ENCODE assay signal across 33 cellular contexts in genomic region chr11:108333403-108333899, GRCh38.
"Had no signal": no experiment of that assay in that cellular context is flagged by ENCODE, and none has a peak within 500 bp of the region (broad histone marks: within the 10 kb centered on the region; RNA-seq: fewer than 3 reads in every experiment).

No MANE protein-coding gene starts in this region.

- H3K4me3 Mint-ChIP-seq: activated B cell treated with CpG ODN at 0.5 μM for 24 hours; activated CD8-positive, alpha-beta T cell treated with anti-CD3 and anti-CD28 coated beads for 36 hours; activated naive CD4-positive, alpha-beta T cell treated with anti-CD3 and anti-CD28 coated beads, Interleukin-2, amount 10 ng/mL, durations not matched to agents 7 days and 5 days; activated naive CD8-positive, alpha-beta T cell treated with anti-CD3 and anti-CD28 coated beads, Interleukin-2, amount 10 ng/mL, durations not matched to agents 7 days and 5 days; activated T-cell treated with anti-CD3 and anti-CD28 coated beads, Interleukin-2, amount 50 U/mL, for 72 hours; central memory CD8-positive, alpha-beta T cell; effector memory CD8-positive, alpha-beta T cell; T-helper 17 cell; T-helper 2 cell treated with Interferon-gamma antibody and Interleukin-4, amounts not matched to agents 5 μg/mL and 100 μg/mL, for 36 hours had no signal

- H3K9me3 ChIP-seq: esophagus squamous epithelium, gastroesophageal sphincter, heart right ventricle had no signal

- H3K9me3 Mint-ChIP-seq: activated B cell treated with CpG ODN at 0.5 μM for 24 hours; activated CD8-positive, alpha-beta T cell treated with anti-CD3 and anti-CD28 coated beads for 36 hours; activated naive CD4-positive, alpha-beta T cell treated with anti-CD3 and anti-CD28 coated beads, Interleukin-2, amount 10 ng/mL, durations not matched to agents 7 days and 5 days; activated naive CD4-positive, alpha-beta T cell treated with anti-CD3 and anti-CD28 coated beads, Interleukin-2, amount 50 U/mL, for 72 hours; activated naive CD8-positive, alpha-beta T cell treated with anti-CD3 and anti-CD28 coated beads, Interleukin-2, amount 10 ng/mL, durations not matched to agents 7 days and 5 days; activated T-cell treated with anti-CD3 and anti-CD28 coated beads, Interleukin-2, amount 50 U/mL, for 72 hours; central memory CD8-positive, alpha-beta T cell; effector memory CD8-positive, alpha-beta T cell; T-helper 2 cell treated with Interferon-gamma antibody and Interleukin-4, amounts not matched to agents 5 μg/mL and 100 μg/mL, for 36 hours had no signal

- H3K27me3 ChIP-seq: brain microvascular endothelial cell, esophagus squamous epithelium, gastroesophageal sphincter, heart right ventricle had no signal

- ATAC-seq: activated CD4-positive, CD25-positive, alpha-beta regulatory T cell treated with anti-CD3 and anti-CD28 coated beads, Interleukin-2, amount 50 U/mL, for 24 hours; activated CD8-positive, alpha-beta T cell treated with anti-CD3 and anti-CD28 coated beads for 36 hours; activated naive CD4-positive, alpha-beta T cell treated with anti-CD3 and anti-CD28 coated beads, Interleukin-2, amount 50 U/mL, for 72 hours; activated T-cell treated with anti-CD3 and anti-CD28 coated beads, Interleukin-2, amount 50 U/mL, for 72 hours; effector memory CD8-positive, alpha-beta T cell; gastroesophageal sphincter; heart right ventricle; T-helper 17 cell had no signal

- H3K4me1 Mint-ChIP-seq: activated B cell treated with CpG ODN at 0.5 μM for 24 hours; activated naive CD4-positive, alpha-beta T cell treated with anti-CD3 and anti-CD28 coated beads, Interleukin-2, amount 10 ng/mL, durations not matched to agents 7 days and 5 days; activated naive CD8-positive, alpha-beta T cell treated with anti-CD3 and anti-CD28 coated beads, Interleukin-2, amount 10 ng/mL, durations not matched to agents 7 days and 5 days had no signal

- H3K27me3 Mint-ChIP-seq: activated B cell treated with CpG ODN at 0.5 μM for 24 hours; activated CD8-positive, alpha-beta T cell treated with anti-CD3 and anti-CD28 coated beads for 36 hours; activated naive CD4-positive, alpha-beta T cell treated with anti-CD3 and anti-CD28 coated beads, Interleukin-2, amount 10 ng/mL, durations not matched to agents 7 days and 5 days; activated naive CD8-positive, alpha-beta T cell treated with anti-CD3 and anti-CD28 coated beads, Interleukin-2, amount 10 ng/mL, durations not matched to agents 7 days and 5 days; central memory CD8-positive, alpha-beta T cell; effector memory CD8-positive, alpha-beta T cell; T-helper 17 cell had no signal

- H3K4me3 ChIP-seq: esophagus squamous epithelium, gastroesophageal sphincter, heart right ventricle had no signal

- H3K4me1 ChIP-seq: esophagus squamous epithelium, gastroesophageal sphincter, heart right ventricle had no signal

- DNase-seq: activated B cell treated with CpG ODN at 0.5 μM for 24 hours; activated CD4-positive, alpha-beta T cell treated with anti-CD3 and anti-CD28 coated beads for 48 hours; activated CD4-positive, alpha-beta T cell treated with anti-CD3 and anti-CD28 coated beads, Interleukin-2, amount 50 U/mL, for 1 hour; activated CD4-positive, alpha-beta T cell treated with anti-CD3 and anti-CD28 coated beads, Interleukin-2, amount 50 U/mL, for 48 hours; activated CD8-positive, alpha-beta memory T cell treated with anti-CD3 and anti-CD28 coated beads for 24 hours; activated CD8-positive, alpha-beta T cell treated with anti-CD3 and anti-CD28 coated beads for 36 hours; activated gamma-delta T cell; activated naive CD4-positive, alpha-beta T cell; activated naive CD4-positive, alpha-beta T cell treated with anti-CD3 and anti-CD28 coated beads, Interleukin-2, amount 10 ng/mL, durations not matched to agents 7 days and 5 days; activated naive CD8-positive, alpha-beta T cell treated with anti-CD3 and anti-CD28 coated beads, Interleukin-2, amount 10 ng/mL, durations not matched to agents 7 days and 5 days; activated T-cell treated with anti-CD3 and anti-CD28 coated beads, Interleukin-2, amount 50 U/mL, for 72 hours; amniotic stem cell; anterior cingulate cortex; brain microvascular endothelial cell; cortex of kidney; dermis blood vessel endothelial cell; effector CD4-positive, alpha-beta T cell; effector memory CD8-positive, alpha-beta T cell; erythroblast; esophagus squamous epithelium; foreskin melanocyte; heart right ventricle; T-helper 1 cell; T-helper 17 cell; T1000; WERI-Rb-1 had no signal

- H3K27ac Mint-ChIP-seq: activated B cell treated with CpG ODN at 0.5 μM for 24 hours; activated CD8-positive, alpha-beta T cell treated with anti-CD3 and anti-CD28 coated beads for 36 hours; activated naive CD4-positive, alpha-beta T cell treated with anti-CD3 and anti-CD28 coated beads, Interleukin-2, amount 10 ng/mL, durations not matched to agents 7 days and 5 days; activated naive CD4-positive, alpha-beta T cell treated with anti-CD3 and anti-CD28 coated beads, Interleukin-2, amount 50 U/mL, for 72 hours; activated naive CD8-positive, alpha-beta T cell treated with anti-CD3 and anti-CD28 coated beads, Interleukin-2, amount 10 ng/mL, durations not matched to agents 7 days and 5 days; activated T-cell treated with anti-CD3 and anti-CD28 coated beads, Interleukin-2, amount 50 U/mL, for 72 hours; T-helper 17 cell; T-helper 2 cell treated with Interferon-gamma antibody and Interleukin-4, amounts not matched to agents 5 μg/mL and 100 μg/mL, for 36 hours had no signal

- FAIRE-seq: astrocyte, bronchial epithelial cell had no signal

- H3K27ac ChIP-seq: brain microvascular endothelial cell, esophagus squamous epithelium, gastroesophageal sphincter, heart right ventricle, WERI-Rb-1 had no signal
